In the genomic region with DNA sequence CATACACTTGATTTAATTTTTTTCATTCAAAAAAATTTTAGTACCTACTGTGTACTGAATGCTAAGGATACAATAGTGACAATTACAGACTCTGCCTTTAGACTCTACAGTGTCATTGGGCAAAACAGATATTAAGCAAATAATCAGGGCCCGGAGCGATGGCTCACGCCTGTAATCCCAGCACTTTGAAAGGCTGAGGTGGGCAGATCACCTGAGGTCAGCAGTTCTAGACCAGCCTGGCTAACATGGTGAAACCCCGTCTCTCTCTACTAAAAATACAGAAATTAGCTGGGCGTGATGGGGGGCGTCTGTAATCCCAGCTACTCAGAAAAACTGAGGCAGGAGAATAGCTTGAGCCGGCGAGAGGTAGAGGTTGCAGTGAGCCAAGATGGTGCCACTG, we compare ENCODE assay signal across 1 cellular context.
TF ChIP-seq lines count a peak whose summit lies in the region.

No MANE protein-coding gene starts in this region.

TF ChIP-seq in GM23338, 12 proteins besides CTCF, POLR2A, EP300 and RAD21 (continued from another document):
- TF ChIP-seq, protein P1, sequence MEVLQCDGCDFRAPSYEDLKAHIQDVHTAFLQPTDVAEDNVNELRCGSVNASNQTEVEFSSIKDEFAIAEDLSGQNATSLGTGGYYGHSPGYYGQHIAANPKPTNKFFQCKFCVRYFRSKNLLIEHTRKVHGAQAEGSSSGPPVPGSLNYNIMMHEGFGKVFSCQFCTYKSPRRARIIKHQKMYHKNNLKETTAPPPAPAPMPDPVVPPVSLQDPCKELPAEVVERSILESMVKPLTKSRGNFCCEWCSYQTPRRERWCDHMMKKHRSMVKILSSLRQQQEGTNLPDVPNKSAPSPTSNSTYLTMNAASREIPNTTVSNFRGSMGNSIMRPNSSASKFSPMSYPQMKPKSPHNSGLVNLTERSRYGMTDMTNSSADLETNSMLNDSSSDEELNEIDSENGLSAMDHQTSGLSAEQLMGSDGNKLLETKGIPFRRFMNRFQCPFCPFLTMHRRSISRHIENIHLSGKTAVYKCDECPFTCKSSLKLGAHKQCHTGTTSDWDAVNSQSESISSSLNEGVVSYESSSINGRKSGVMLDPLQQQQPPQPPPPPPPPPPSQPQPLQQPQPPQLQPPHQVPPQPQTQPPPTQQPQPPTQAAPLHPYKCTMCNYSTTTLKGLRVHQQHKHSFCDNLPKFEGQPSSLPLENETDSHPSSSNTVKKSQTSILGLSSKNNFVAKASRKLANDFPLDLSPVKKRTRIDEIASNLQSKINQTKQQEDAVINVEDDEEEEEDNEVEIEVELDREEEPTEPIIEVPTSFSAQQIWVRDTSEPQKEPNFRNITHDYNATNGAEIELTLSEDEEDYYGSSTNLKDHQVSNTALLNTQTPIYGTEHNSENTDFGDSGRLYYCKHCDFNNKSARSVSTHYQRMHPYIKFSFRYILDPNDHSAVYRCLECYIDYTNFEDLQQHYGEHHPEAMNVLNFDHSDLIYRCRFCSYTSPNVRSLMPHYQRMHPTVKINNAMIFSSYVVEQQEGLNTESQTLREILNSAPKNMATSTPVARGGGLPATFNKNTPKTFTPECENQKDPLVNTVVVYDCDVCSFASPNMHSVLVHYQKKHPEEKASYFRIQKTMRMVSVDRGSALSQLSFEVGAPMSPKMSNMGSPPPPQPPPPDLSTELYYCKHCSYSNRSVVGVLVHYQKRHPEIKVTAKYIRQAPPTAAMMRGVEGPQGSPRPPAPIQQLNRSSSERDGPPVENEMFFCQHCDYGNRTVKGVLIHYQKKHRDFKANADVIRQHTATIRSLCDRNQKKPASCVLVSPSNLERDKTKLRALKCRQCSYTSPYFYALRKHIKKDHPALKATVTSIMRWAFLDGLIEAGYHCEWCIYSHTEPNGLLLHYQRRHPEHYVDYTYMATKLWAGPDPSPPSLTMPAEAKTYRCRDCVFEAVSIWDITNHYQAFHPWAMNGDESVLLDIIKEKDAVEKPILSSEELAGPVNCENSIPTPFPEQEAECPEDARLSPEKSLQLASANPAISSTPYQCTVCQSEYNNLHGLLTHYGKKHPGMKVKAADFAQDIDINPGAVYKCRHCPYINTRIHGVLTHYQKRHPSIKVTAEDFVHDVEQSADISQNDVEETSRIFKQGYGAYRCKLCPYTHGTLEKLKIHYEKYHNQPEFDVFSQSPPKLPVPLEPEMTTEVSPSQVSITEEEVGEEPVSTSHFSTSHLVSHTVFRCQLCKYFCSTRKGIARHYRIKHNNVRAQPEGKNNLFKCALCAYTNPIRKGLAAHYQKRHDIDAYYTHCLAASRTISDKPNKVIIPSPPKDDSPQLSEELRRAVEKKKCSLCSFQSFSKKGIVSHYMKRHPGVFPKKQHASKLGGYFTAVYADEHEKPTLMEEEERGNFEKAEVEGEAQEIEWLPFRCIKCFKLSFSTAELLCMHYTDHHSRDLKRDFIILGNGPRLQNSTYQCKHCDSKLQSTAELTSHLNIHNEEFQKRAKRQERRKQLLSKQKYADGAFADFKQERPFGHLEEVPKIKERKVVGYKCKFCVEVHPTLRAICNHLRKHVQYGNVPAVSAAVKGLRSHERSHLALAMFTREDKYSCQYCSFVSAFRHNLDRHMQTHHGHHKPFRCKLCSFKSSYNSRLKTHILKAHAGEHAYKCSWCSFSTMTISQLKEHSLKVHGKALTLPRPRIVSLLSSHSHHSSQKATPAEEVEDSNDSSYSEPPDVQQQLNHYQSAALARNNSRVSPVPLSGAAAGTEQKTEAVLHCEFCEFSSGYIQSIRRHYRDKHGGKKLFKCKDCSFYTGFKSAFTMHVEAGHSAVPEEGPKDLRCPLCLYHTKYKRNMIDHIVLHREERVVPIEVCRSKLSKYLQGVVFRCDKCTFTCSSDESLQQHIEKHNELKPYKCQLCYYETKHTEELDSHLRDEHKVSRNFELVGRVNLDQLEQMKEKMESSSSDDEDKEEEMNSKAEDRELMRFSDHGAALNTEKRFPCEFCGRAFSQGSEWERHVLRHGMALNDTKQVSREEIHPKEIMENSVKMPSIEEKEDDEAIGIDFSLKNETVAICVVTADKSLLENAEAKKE (CRISPR knock-in tag; IDR thresholded peaks at IDR 0.05) = no peak
- TF ChIP-seq STAT1 (IDR thresholded peaks at IDR 0.05; ENCODE audit: unreplicated experiment) = no peak
